Comparison of ENCODE assay signal across 9 cellular contexts in the genomic region with DNA sequence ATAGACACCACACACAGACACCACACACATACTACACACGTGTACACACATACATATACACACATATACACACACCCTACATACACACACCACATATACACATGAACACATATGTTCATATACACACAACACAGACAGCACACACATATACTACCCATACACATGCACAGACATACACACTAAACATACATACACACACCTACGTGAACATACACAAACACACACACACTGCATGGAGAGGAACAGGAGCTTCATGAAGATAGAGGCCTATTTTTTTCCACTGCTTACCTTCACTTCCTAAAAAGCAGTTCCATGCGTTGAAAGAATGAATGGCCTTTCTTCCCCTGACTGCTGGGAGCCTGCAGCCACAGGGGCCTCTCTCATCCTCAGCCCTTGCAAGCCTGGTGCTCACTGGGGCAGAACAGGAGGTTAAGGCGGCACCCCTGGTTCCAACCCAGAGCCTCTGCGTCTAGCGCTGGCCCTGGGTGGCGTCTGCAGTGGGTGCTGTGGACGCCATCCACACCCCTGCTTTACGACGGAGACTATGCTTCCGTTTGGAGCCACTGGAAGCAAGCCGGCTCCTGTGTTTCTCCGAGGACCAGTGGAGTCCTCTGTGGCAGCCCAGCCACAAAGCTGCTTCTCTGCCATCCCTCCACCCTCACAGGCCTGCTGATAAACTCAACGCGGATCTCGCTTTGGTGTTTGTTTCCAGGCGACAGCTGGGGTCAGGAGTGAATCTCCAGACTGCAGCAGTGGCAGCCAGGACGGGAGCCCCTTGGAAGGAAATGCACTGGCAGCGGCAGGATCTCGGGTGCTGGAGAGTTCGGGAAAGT. TPM values are rescaled to one million over a fixed set of nuclear protein-coding genes. Genes with fewer than 3 reads are reported as not detected.
DNase-seq lines count a peak whose midpoint lies in the region; ATAC-seq, FAIRE-seq and TF ChIP-seq lines count a peak whose summit lies in the region.
"Had no signal": no experiment of that assay in that cellular context is flagged by ENCODE, and none has a peak within 500 bp of the region (broad histone marks: within the 10 kb centered on the region; RNA-seq: fewer than 3 reads in every experiment).

No MANE protein-coding gene starts in this region.

- peaks cover 0 to 7% (median 5%) of the 10 kb centered on the region in 3 donors for H3K27me3 Mint-ChIP-seq in CD14-positive monocyte (ENCODE audit: low read depth in 3 of 3)
- peaks cover 20% of the 10 kb centered on the region for H3K27me3 Mint-ChIP-seq in activated CD8-positive, alpha-beta T cell treated with anti-CD3 and anti-CD28 coated beads, Interleukin-2, amount 10 ng/mL, durations not matched to agents 7 days and 5 days (ENCODE audit: low read depth)

- H3K36me3 Mint-ChIP-seq in CD14-positive monocyte, result peaks cover 0 to 1% of the 10 kb centered on the region in 2 donors
- peaks cover 10% of the 10 kb centered on the region for H3K36me3 Mint-ChIP-seq in activated CD8-positive, alpha-beta T cell treated with anti-CD3 and anti-CD28 coated beads, Interleukin-2, amount 10 ng/mL, durations not matched to agents 7 days and 5 days (ENCODE audit: low read depth)

- no peaks in the 10 kb centered on the region for H3K27me3 ChIP-seq in mucosa of rectum (ENCODE audit: control insufficient read depth in 2 of 2, insufficient read depth in 2 of 2, low read length in 2 of 2)
- H3K27me3 ChIP-seq in vagina, result no peaks in the 10 kb centered on the region

- no peak for TF ChIP-seq CTCF in CD14-positive monocyte (IDR thresholded peaks at IDR 0.05)
- TF ChIP-seq CTCF in vagina (IDR thresholded peaks at IDR 0.05), result no peak

- H3K27ac ChIP-seq in mucosa of rectum (ENCODE audit: low read depth in 2 of 2, low read length in 2 of 2) (peak overlapping the region in 1 of 2 donors; percentile 48), vagina (no peak overlapping the region)

- FAIRE-seq in GM18507 (lab: Jason Lieb, UNC), result peak; percentile 54

- H3K9me3 ChIP-seq in mucosa of rectum (ENCODE audit: control insufficient read depth in 2 of 2, low read length in 2 of 2) (no peaks in the 10 kb centered on the region), vagina (no peaks in the 10 kb centered on the region)

- intact Hi-C loops in CD14-positive monocyte (cut with micrococcal nuclease) (loop anchor here in 1 of 2 donors (5.0 kb wide), 2 partner anchors 33 to 88 kb away; no protein-coding TSS in a partner anchor), vagina (cut with DNase I) (loop anchor here (5.0 to 10.0 kb wide), 2 partner anchors 70 to 117 kb away; no protein-coding TSS in a partner anchor)

- peak overlapping the region; percentile 64 to 75 for H3K4me3 Mint-ChIP-seq in CD14-positive monocyte
- peak overlapping the region; percentile 56 for H3K4me3 Mint-ChIP-seq in activated CD8-positive, alpha-beta T cell treated with anti-CD3 and anti-CD28 coated beads, Interleukin-2, amount 10 ng/mL, durations not matched to agents 7 days and 5 days

- ATAC-seq in activated CD8-positive, alpha-beta T cell treated with anti-CD3 and anti-CD28 coated beads, Interleukin-2, amount 10 ng/mL, durations not matched to agents 7 days and 5 days, result no peak
- ATAC-seq in GM19463 (IDR thresholded peaks at IDR 0.05; ENCODE audit: unreplicated experiment), result no peak
- ATAC-seq: PC-3 had no signal

- H3K4me1 ChIP-seq in mucosa of rectum (ENCODE audit: control insufficient read depth in 2 of 2, insufficient read depth in 2 of 2, low read length in 2 of 2) (peaks cover 17 to 22% of the 10 kb centered on the region in 2 donors), vagina (peaks cover 25% of the 10 kb centered on the region)

- POLR2A ChIA-PET in activated CD8-positive, alpha-beta T cell treated with anti-CD3 and anti-CD28 coated beads, Interleukin-2, amount 10 ng/mL, durations not matched to agents 7 days and 5 days (lab: Charles Lee), result interaction anchor here (0.6 kb wide), 1 partner anchor 19 kb away, joined by 3 read pairs; no protein-coding TSS in a partner anchor

- H3K9ac ChIP-seq in mucosa of rectum (ENCODE audit: low read depth in 1 of 2, low read length in 2 of 2), result peak overlapping the region; percentile 6 to 33

- CTCF ChIA-PET in activated CD8-positive, alpha-beta T cell treated with anti-CD3 and anti-CD28 coated beads, Interleukin-2, amount 10 ng/mL, durations not matched to agents 7 days and 5 days (lab: Charles Lee), result interaction anchor here (1.4 kb wide), 1 partner anchor 14 kb away, joined by 3 read pairs; no protein-coding TSS in a partner anchor

- DNase-seq in CD14-positive monocyte (ENCODE audit: low spot score) (no peak), GM18507 (ENCODE audit: extremely low spot score, insufficient read length, low read depth) (no peak), NCI-H2029 (lab: John Stamatoyannopoulos, UW) (no peak), NCI-H748 (lab: John Stamatoyannopoulos, UW; ENCODE audit: unreplicated experiment) (no peak), vagina (ENCODE audit: extremely low spot score in 2 of 2) (no peak)
- peak; percentile 41 for DNase-seq in activated CD8-positive, alpha-beta T cell treated with anti-CD3 and anti-CD28 coated beads, Interleukin-2, amount 10 ng/mL, durations not matched to agents 7 days and 5 days
- DNase-seq: PC-3 had no signal

- peak overlapping the region in 3 of 7 donors; percentile 28 to 88 (median 31) for H3K27ac Mint-ChIP-seq in CD14-positive monocyte
- H3K27ac Mint-ChIP-seq in activated CD8-positive, alpha-beta T cell treated with anti-CD3 and anti-CD28 coated beads, Interleukin-2, amount 10 ng/mL, durations not matched to agents 7 days and 5 days, result peak overlapping the region; percentile 58

- H3K36me3 ChIP-seq in mucosa of rectum (ENCODE audit: control insufficient read depth in 2 of 2, insufficient read depth in 2 of 2, low read length in 2 of 2) (no peaks in the 10 kb centered on the region), vagina (no peaks in the 10 kb centered on the region)

- TF ChIP-seq POLR2A in vagina (IDR thresholded peaks at IDR 0.05), result no peak

- H3K4me1 Mint-ChIP-seq in CD14-positive monocyte, result peaks cover 23% of the 10 kb centered on the region
- H3K4me1 Mint-ChIP-seq in activated CD8-positive, alpha-beta T cell treated with anti-CD3 and anti-CD28 coated beads, Interleukin-2, amount 10 ng/mL, durations not matched to agents 7 days and 5 days (ENCODE audit: low read depth), result peaks cover 44% of the 10 kb centered on the region

- peaks cover 0 to 3% (median 0%) of the 10 kb centered on the region in 7 donors for H3K9me3 Mint-ChIP-seq in CD14-positive monocyte
- no peaks in the 10 kb centered on the region for H3K9me3 Mint-ChIP-seq in activated CD8-positive, alpha-beta T cell treated with anti-CD3 and anti-CD28 coated beads, Interleukin-2, amount 10 ng/mL, durations not matched to agents 7 days and 5 days (ENCODE audit: insufficient read depth)

- H3K4me3 ChIP-seq in mucosa of rectum (ENCODE audit: low read length in 2 of 2), result no peak overlapping the region
- no peak overlapping the region for H3K4me3 ChIP-seq in vagina

RNA-seq across cellular contexts. Expression of a gene that starts 1.9 kb away (rescaled TPM):
- 10 to 100 TPM in 1 of 2 donors, 1 to 10 TPM in 1; 9.0 to 16.6 TPM for polyA plus RNA-seq in CD14-positive monocyte
- total RNA-seq in activated CD8-positive, alpha-beta T cell treated with anti-CD3 and anti-CD28 coated beads, Interleukin-2, amount 10 ng/mL, durations not matched to agents 7 days and 5 days, result 10 to 100 TPM; 36.9 to 39.3 TPM
- total RNA-seq in vagina, result 19.6 TPM

RNA-seq across cellular contexts. Expression of a gene that starts 44.7 kb away (rescaled TPM):
- under 1 TPM in 1 of 2 donors, not detected in 1; 0.21 TPM for polyA plus RNA-seq in CD14-positive monocyte
- not detected for total RNA-seq in activated CD8-positive, alpha-beta T cell treated with anti-CD3 and anti-CD28 coated beads, Interleukin-2, amount 10 ng/mL, durations not matched to agents 7 days and 5 days
- total RNA-seq in vagina, result not detected
- total RNA-seq: PC-3 had no signal
